20 cellular contexts compared by ENCODE assay signal in the genomic region with DNA sequence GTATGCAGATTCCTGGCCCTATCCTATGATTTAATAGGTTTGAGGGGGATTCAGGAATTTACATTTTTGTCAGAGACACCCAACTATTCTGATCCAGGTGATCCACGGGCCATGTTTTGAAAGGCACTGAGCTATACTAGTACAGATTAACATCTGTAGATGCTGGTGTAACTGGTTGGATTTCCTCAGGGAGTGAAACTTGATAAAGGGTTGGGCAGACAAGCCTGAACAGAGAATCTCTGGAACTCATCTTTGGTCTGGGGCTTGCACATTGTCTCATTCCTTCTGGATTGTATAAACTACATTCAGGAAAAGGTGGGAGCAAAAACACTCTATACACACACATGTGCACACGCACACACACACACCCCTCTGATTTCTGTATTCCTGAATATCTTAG.
DNase-seq lines count a peak whose midpoint lies in the region; ATAC-seq and TF ChIP-seq lines count a peak whose summit lies in the region.
"Had no signal": no experiment of that assay in that cellular context is flagged by ENCODE, and none has a peak within 500 bp of the region (broad histone marks: within the 10 kb centered on the region; RNA-seq: fewer than 3 reads in every experiment).

No MANE protein-coding gene starts in this region.

- no peak for TF ChIP-seq EP300 in SK-N-SH (IDR thresholded peaks at IDR 0.05; ENCODE audit: borderline replicate concordance in 1 of 2, low read depth in 1 of 2, low read length in 1 of 2)

- H3K9me3 ChIP-seq in SK-N-SH (no peaks in the 10 kb centered on the region), smooth muscle cell (replicated peaks; ENCODE audit: low read depth) (no peaks in the 10 kb centered on the region)
- H3K9me3 ChIP-seq: HAP-1 had no signal

- no peaks in the 10 kb centered on the region for H3K27me3 Mint-ChIP-seq in activated naive CD4-positive, alpha-beta T cell treated with anti-CD3 and anti-CD28 coated beads, Interleukin-2, amount 10 ng/mL, durations not matched to agents 7 days and 5 days

- peaks cover 3% of the 10 kb centered on the region for H3K9me3 Mint-ChIP-seq in activated naive CD4-positive, alpha-beta T cell treated with anti-CD3 and anti-CD28 coated beads, Interleukin-2, amount 10 ng/mL, durations not matched to agents 7 days and 5 days

- H3F3A ChIP-seq in SK-N-SH (replicated peaks; ENCODE audit: insufficient read depth): peaks cover 12% of the 10 kb centered on the region
- peaks cover 21% of the 10 kb centered on the region for H3F3A ChIP-seq in smooth muscle cell (ENCODE audit: low read depth)

- no peak overlapping the region for H3K27ac Mint-ChIP-seq in activated naive CD4-positive, alpha-beta T cell treated with anti-CD3 and anti-CD28 coated beads, Interleukin-2, amount 10 ng/mL, durations not matched to agents 7 days and 5 days
- H3K27ac Mint-ChIP-seq: CD8-positive, alpha-beta T cell had no signal

- H2AFZ ChIP-seq in SK-N-SH (ENCODE audit: low read depth) (no peak overlapping the region), smooth muscle cell (ENCODE audit: low read depth) (no peak overlapping the region)
- H2AFZ ChIP-seq: PC-9 had no signal

- H3K79me2 ChIP-seq in SK-N-SH (ENCODE audit: insufficient read depth) (no peaks in the 10 kb centered on the region), smooth muscle cell (ENCODE audit: low read depth) (no peaks in the 10 kb centered on the region)

- in situ Hi-C loops in brain microvascular endothelial cell (cut with HindIII; ENCODE audit: low pct_ligation_motif_present, low sequenced_read_pairs): no loop called here

- H3K36me3 ChIP-seq in SK-N-SH (replicated peaks in 1 of 2; ENCODE audit: control insufficient read depth in 1 of 2, insufficient read depth in 2 of 2, low read length in 1 of 2) (no peaks in the 10 kb centered on the region), smooth muscle cell (ENCODE audit: low read depth) (no peaks in the 10 kb centered on the region), brain microvascular endothelial cell (replicated peaks) (no peaks in the 10 kb centered on the region)
- H3K36me3 ChIP-seq: BLaER1, HAP-1, MG63 had no signal

- H3K4me1 ChIP-seq in SK-N-SH (ENCODE audit: control insufficient read depth in 1 of 2, insufficient read depth in 2 of 2, low read depth in 1 of 2, low read length in 1 of 2) (peaks cover 18 to 21% of the 10 kb centered on the region in 2 experiments; a peak in 3 of 4 replicates), smooth muscle cell (ENCODE audit: low read depth) (peaks cover 14% of the 10 kb centered on the region)
- H3K4me1 ChIP-seq: BLaER1 had no signal

- no peaks in the 10 kb centered on the region for H3K27me3 ChIP-seq in SK-N-SH (ENCODE audit: insufficient read depth)
- H3K27me3 ChIP-seq in smooth muscle cell (ENCODE audit: low read depth): no peaks in the 10 kb centered on the region
- H3K27me3 ChIP-seq in brain microvascular endothelial cell (replicated peaks): no peaks in the 10 kb centered on the region
- H3K27me3 ChIP-seq: BLaER1, MG63 had no signal

- no peak overlapping the region for H3K9ac ChIP-seq in SK-N-SH
- no peak overlapping the region for H3K9ac ChIP-seq in smooth muscle cell (ENCODE audit: low read depth)
- H3K9ac ChIP-seq: BLaER1, KMS-11 had no signal

- no peak overlapping the region for H3K4me3 Mint-ChIP-seq in activated naive CD4-positive, alpha-beta T cell treated with anti-CD3 and anti-CD28 coated beads, Interleukin-2, amount 10 ng/mL, durations not matched to agents 7 days and 5 days
- H3K4me3 Mint-ChIP-seq: CD8-positive, alpha-beta T cell had no signal

- POLR2A ChIA-PET in SK-N-SH (lab: Yijun Ruan, JAX): no interaction called here

- TF ChIP-seq CTCF in SK-N-SH (IDR thresholded peaks at IDR 0.05) (no peak), smooth muscle cell (IDR thresholded peaks at IDR 0.05; ENCODE audit: borderline replicate concordance, insufficient read depth, poor library complexity, severe bottlenecking) (no peak), brain microvascular endothelial cell (IDR thresholded peaks at IDR 0.05; ENCODE audit: low read depth, low read length, missing control alignments) (no peak)

- H3K4me1 Mint-ChIP-seq in activated naive CD4-positive, alpha-beta T cell treated with anti-CD3 and anti-CD28 coated beads, Interleukin-2, amount 10 ng/mL, durations not matched to agents 7 days and 5 days: no peaks in the 10 kb centered on the region

- H4K20me1 ChIP-seq in SK-N-SH (ENCODE audit: insufficient read depth): no peaks in the 10 kb centered on the region
- H4K20me1 ChIP-seq in smooth muscle cell (ENCODE audit: low read depth): no peaks in the 10 kb centered on the region
- H4K20me1 ChIP-seq: BLaER1 had no signal

- H3K36me3 Mint-ChIP-seq in activated naive CD4-positive, alpha-beta T cell treated with anti-CD3 and anti-CD28 coated beads, Interleukin-2, amount 10 ng/mL, durations not matched to agents 7 days and 5 days: no peaks in the 10 kb centered on the region
- H3K36me3 Mint-ChIP-seq: CD8-positive, alpha-beta T cell had no signal

- peak overlapping the region in 1 of 2 experiments; percentile 9; a peak in 1 of 4 replicates for H3K27ac ChIP-seq in SK-N-SH (ENCODE audit: low read depth in 2 of 2, low read length in 1 of 2)
- peak overlapping the region; percentile 29 for H3K27ac ChIP-seq in smooth muscle cell (ENCODE audit: low read depth)
- no peak overlapping the region for H3K27ac ChIP-seq in brain microvascular endothelial cell
- H3K27ac ChIP-seq: BLaER1, KMS-11, PC-9 had no signal

- TF ChIP-seq RAD21 in SK-N-SH (IDR thresholded peaks at IDR 0.05; ENCODE audit: low read length): no peak

- CTCF ChIA-PET in SK-N-SH (lab: Yijun Ruan, JAX): no interaction called here
- CTCF ChIA-PET in activated naive CD4-positive, alpha-beta T cell treated with anti-CD3 and anti-CD28 coated beads, Interleukin-2, amount 10 ng/mL, durations not matched to agents 7 days and 5 days (lab: Charles Lee): no interaction called here

- H3K4me2 ChIP-seq in SK-N-SH: no peak overlapping the region
- H3K4me2 ChIP-seq in smooth muscle cell: no peak overlapping the region
- H3K4me2 ChIP-seq: BLaER1, KMS-11, PC-9 had no signal

- H3K9me2 ChIP-seq in SK-N-SH: no peaks in the 10 kb centered on the region

- DNase-seq in SK-N-SH (no peak), amniotic epithelial cell (ENCODE audit: low read depth) (peak; percentile 24), fibroblast of gingiva (ENCODE audit: low read depth) (peak; percentile 22), smooth muscle cell (lab: John Stamatoyannopoulos, UW; ENCODE audit: unreplicated experiment) (no peak), SW480 (ENCODE audit: low spot score) (no peak), brain microvascular endothelial cell (no peak)
- DNase-seq in activated naive CD4-positive, alpha-beta T cell treated with anti-CD3 and anti-CD28 coated beads, Interleukin-2, amount 10 ng/mL, durations not matched to agents 7 days and 5 days: no peak
- DNase-seq: CD8-positive, alpha-beta T cell; DMS79 treated with DMSO at 0.1 percent for 48 hours; MG63; NCI-H1092 treated with DMSO at 0.1 percent for 48 hours; NCI-H1694 treated with DMSO at 0.1 percent for 48 hours; NCI-H2107; NCI-H446 treated with DMSO at 0.1 percent for 48 hours; NCI-H82; PC-9 had no signal

- WGBS in SK-N-SH (ENCODE audit: low lambda C conversion rate): 0% methylated on average over 1 of the region's 2 CpGs
- 31% methylated on average over 2 of the region's 2 CpGs for WGBS in smooth muscle cell (ENCODE audit: low lambda C conversion rate)

- H3K4me3 ChIP-seq in SK-N-SH (ENCODE audit: low read depth in 2 of 2, low read length in 1 of 2) (no peak overlapping the region), smooth muscle cell (no peak overlapping the region), brain microvascular endothelial cell (ENCODE audit: low read depth, low read length) (no peak overlapping the region)
- H3K4me3 ChIP-seq: BLaER1, HAP-1, MG63, PC-9 had no signal

- ATAC-seq in SK-N-SH treated with all-trans-retinoic acid at 6 μM for 48 hours: no peak
- ATAC-seq: CD8-positive, alpha-beta T cell had no signal

TF ChIP-seq in SK-N-SH, 30 proteins besides CTCF, POLR2A, EP300 and RAD21:
- TF ChIP-seq USF1 (IDR thresholded peaks at IDR 0.05; ENCODE audit: borderline replicate concordance, low read depth): no peak
- 0 out of 2 replicates have a peak, but pooled peaks have one; percentile 22 for TF ChIP-seq TCF12 (IDR thresholded peaks at IDR 0.05)
- TF ChIP-seq MEF2A (IDR thresholded peaks at IDR 0.05; ENCODE audit: borderline replicate concordance, low read depth): no peak
- no peak for TF ChIP-seq POLR2AphosphoS5 (IDR thresholded peaks at IDR 0.05; ENCODE audit: low read depth, low read length)
TF ChIP-seq in SK-N-SH: peak in this region for 1.

TF ChIP-seq in SK-N-SH treated with all-trans-retinoic acid at 6 μM for 48 hours, 23 proteins besides CTCF, POLR2A, EP300 and RAD21 (continues in another document):
- TF ChIP-seq ZNF8 (CRISPR knock-in tag; IDR thresholded peaks at IDR 0.05) (no peak), CSDC2 (CRISPR knock-in tag; IDR thresholded peaks at IDR 0.05) (no peak), ZFP3 (CRISPR knock-in tag; IDR thresholded peaks at IDR 0.05) (no peak), PPARA (CRISPR knock-in tag; IDR thresholded peaks at IDR 0.05; ENCODE audit: borderline replicate concordance) (no peak), ZNF70 (CRISPR knock-in tag; IDR thresholded peaks at IDR 0.05) (no peak), TOX (CRISPR knock-in tag; IDR thresholded peaks at IDR 0.05; ENCODE audit: borderline replicate concordance) (no peak), SNAI2 (CRISPR knock-in tag; IDR thresholded peaks at IDR 0.05) (no peak), ZNF565 (CRISPR knock-in tag; conservative IDR thresholded peaks at IDR 0.05; ENCODE audit: low read depth) (no peak), ISL1 (CRISPR knock-in tag; IDR thresholded peaks at IDR 0.05) (no peak), TCF4 (CRISPR knock-in tag; IDR thresholded peaks at IDR 0.05; ENCODE audit: borderline replicate concordance) (no peak)
- TF ChIP-seq, protein P1, sequence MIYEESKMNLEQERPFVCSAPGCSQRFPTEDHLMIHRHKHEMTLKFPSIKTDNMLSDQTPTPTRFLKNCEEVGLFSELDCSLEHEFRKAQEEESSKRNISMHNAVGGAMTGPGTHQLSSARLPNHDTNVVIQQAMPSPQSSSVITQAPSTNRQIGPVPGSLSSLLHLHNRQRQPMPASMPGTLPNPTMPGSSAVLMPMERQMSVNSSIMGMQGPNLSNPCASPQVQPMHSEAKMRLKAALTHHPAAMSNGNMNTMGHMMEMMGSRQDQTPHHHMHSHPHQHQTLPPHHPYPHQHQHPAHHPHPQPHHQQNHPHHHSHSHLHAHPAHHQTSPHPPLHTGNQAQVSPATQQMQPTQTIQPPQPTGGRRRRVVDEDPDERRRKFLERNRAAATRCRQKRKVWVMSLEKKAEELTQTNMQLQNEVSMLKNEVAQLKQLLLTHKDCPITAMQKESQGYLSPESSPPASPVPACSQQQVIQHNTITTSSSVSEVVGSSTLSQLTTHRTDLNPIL (CRISPR knock-in tag; IDR thresholded peaks at IDR 0.05; ENCODE audit: low read depth): no peak

Comparison
In these comparisons a context has a peak if more than half of its experiments do, and no peak if none do; other contexts are left out.
1. DNase-seq: peak in amniotic epithelial cell (single experiment) and fibroblast of gingiva (single experiment); none in SK-N-SH (single experiment), smooth muscle cell (single experiment), activated naive CD4-positive, alpha-beta T cell treated with anti-CD3 and anti-CD28 coated beads, Interleukin-2, amount 10 ng/mL, durations not matched to agents 7 days and 5 days (single experiment), SW480 (single experiment) and brain microvascular endothelial cell (single experiment).